ENCODE assay signal across 12 cellular contexts in the genomic region with DNA sequence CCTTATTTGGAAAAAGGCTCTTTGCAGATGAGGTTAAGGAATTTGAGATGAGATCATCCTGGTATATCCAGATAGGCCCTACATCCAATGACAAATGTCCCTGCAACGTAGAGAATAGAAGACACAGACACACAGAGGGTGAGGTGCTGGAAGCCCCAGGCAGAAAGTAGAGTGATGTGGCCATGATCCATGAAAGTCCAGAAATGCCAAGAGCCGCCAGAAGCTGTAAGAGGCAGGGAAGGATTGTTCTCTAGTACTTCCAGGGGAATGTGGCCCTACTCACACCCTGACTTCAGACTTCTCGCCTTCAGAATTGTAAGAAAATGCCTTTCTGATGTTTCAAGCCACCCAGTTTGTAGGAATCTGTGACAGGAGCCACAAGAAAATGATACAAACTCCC. TPM values are rescaled to one million over a fixed set of nuclear protein-coding genes. Genes with fewer than 3 reads are reported as not detected.
"Had no signal": no experiment of that assay in that cellular context is flagged by ENCODE, and none has a peak within 500 bp of the region (broad histone marks: within the 10 kb centered on the region; RNA-seq: fewer than 3 reads in every experiment).

No MANE protein-coding gene starts in this region.

RNA-seq across cellular contexts. Expression of a gene that starts 15.9 kb away (rescaled TPM):
- total RNA-seq: activated B cell treated with CpG ODN at 0.5 μM for 24 hours; activated CD4-positive, alpha-beta memory T cell treated with anti-CD3 and anti-CD28 coated beads for 36 hours; activated naive CD4-positive, alpha-beta T cell treated with anti-CD3 and anti-CD28 coated beads, Interleukin-2, amount 50 U/mL, for 72 hours; activated T-helper 1 cell treated with anti-CD3 and anti-CD28 coated beads, Interleukin-12 subunit alpha, Interleukin-12 subunit beta, Interleukin-2, Interleukin-4 antibody, amounts not matched to agents 30 ng/mL and 10 ng/mL and 1 ng/mL, durations not matched to agents 14 hours and 24 hours and 36 hours; esophagus squamous epithelium; foreskin keratinocyte; kidney epithelial cell; naive thymus-derived CD8-positive, alpha-beta T cell; pulmonary artery endothelial cell; suprapubic skin; T-cell; ureter had no signal
- polyA plus RNA-seq: foreskin keratinocyte; naive thymus-derived CD8-positive, alpha-beta T cell had no signal

RNA-seq across cellular contexts. Expression of a gene that starts 56.3 kb away (rescaled TPM):
- total RNA-seq: activated B cell treated with CpG ODN at 0.5 μM for 24 hours; activated CD4-positive, alpha-beta memory T cell treated with anti-CD3 and anti-CD28 coated beads for 36 hours; activated naive CD4-positive, alpha-beta T cell treated with anti-CD3 and anti-CD28 coated beads, Interleukin-2, amount 50 U/mL, for 72 hours; activated T-helper 1 cell treated with anti-CD3 and anti-CD28 coated beads, Interleukin-12 subunit alpha, Interleukin-12 subunit beta, Interleukin-2, Interleukin-4 antibody, amounts not matched to agents 30 ng/mL and 10 ng/mL and 1 ng/mL, durations not matched to agents 14 hours and 24 hours and 36 hours; foreskin keratinocyte; kidney epithelial cell; naive thymus-derived CD8-positive, alpha-beta T cell; pulmonary artery endothelial cell; suprapubic skin; ureter had no signal
- polyA plus RNA-seq: foreskin keratinocyte; naive thymus-derived CD8-positive, alpha-beta T cell had no signal
